ENCODE assay signal across 12 cellular contexts in genomic region chr16:87986361-87986849, GRCh38. TPM values are rescaled to one million over a fixed set of nuclear protein-coding genes. Genes with fewer than 3 reads are reported as not detected.
DNase-seq lines count a peak whose midpoint lies in the region; ATAC-seq and TF ChIP-seq lines count a peak whose summit lies in the region.
"Not testable (repeated sequence)": the region's sequence is repeated elsewhere in the genome, so short reads cannot be mapped to it uniquely, and the experiment has no call there.
"Had no signal": no experiment of that assay in that cellular context is flagged by ENCODE, and none has a peak within 500 bp of the region (broad histone marks: within the 10 kb centered on the region; RNA-seq: fewer than 3 reads in every experiment).

No MANE protein-coding gene starts in this region.

- H2AFZ ChIP-seq in ACC112 (ENCODE audit: low read length, unreplicated experiment): not testable (repeated sequence)

- H3K27me3 ChIP-seq in ACC112 (ENCODE audit: insufficient read depth, low read length): not testable (repeated sequence)

- H3K4me3 ChIP-seq in ACC112 (ENCODE audit: low read depth, low read length): not testable (repeated sequence)

- H3K79me2 ChIP-seq in ACC112 (ENCODE audit: control insufficient read depth, insufficient read depth, low read length, unreplicated experiment): not testable (repeated sequence)

- H3K36me3 Mint-ChIP-seq in activated naive CD4-positive, alpha-beta T cell treated with anti-CD3 and anti-CD28 coated beads, Interleukin-2, amount 50 U/mL, for 72 hours: peaks cover 13 to 34% of the 10 kb centered on the region in 2 donors
- peaks cover 23% of the 10 kb centered on the region for H3K36me3 Mint-ChIP-seq in memory B cell

- ATAC-seq in GM18907 (IDR thresholded peaks at IDR 0.05; ENCODE audit: unreplicated experiment): peak; percentile 51
- peak; percentile 42 to 81 for ATAC-seq in activated naive CD4-positive, alpha-beta T cell treated with anti-CD3 and anti-CD28 coated beads, Interleukin-2, amount 50 U/mL, for 72 hours
- peak; percentile 61 for ATAC-seq in memory B cell (ENCODE audit: low read depth)

- H3K27ac ChIP-seq in ACC112 (ENCODE audit: low read depth, low read length): peak overlapping the region; percentile 55; the same call in 1 of the 2 replicates

- TF ChIP-seq POLR2A in erythroblast (IDR thresholded peaks at IDR 0.05; ENCODE audit: low read length): not testable (repeated sequence)

- H3K27ac Mint-ChIP-seq in activated naive CD4-positive, alpha-beta T cell treated with anti-CD3 and anti-CD28 coated beads, Interleukin-2, amount 50 U/mL, for 72 hours: peak overlapping the region; percentile 81 to 95
- H3K27ac Mint-ChIP-seq in memory B cell: peak overlapping the region; percentile 6

- H3K36me3 ChIP-seq in ACC112 (ENCODE audit: insufficient read depth, low read length): not testable (repeated sequence)

- not testable (repeated sequence) for H3K9me3 Mint-ChIP-seq in activated naive CD4-positive, alpha-beta T cell treated with anti-CD3 and anti-CD28 coated beads, Interleukin-2, amount 50 U/mL, for 72 hours; memory B cell

- H3K27me3 Mint-ChIP-seq in memory B cell: not testable (repeated sequence)

- H3K4me3 Mint-ChIP-seq in memory B cell: not testable (repeated sequence)

- peaks cover 11% of the 10 kb centered on the region for H3K4me1 ChIP-seq in ACC112 (ENCODE audit: control insufficient read depth, insufficient read depth, low read length, unreplicated experiment)

- DNase-seq in NCI-H226 (peak; percentile 16), erythroblast (lab: John Stamatoyannopoulos, UW) (peak; percentile 19 to 35)
- peak; percentile 37 to 51 for DNase-seq in activated CD4-positive, alpha-beta T cell treated with anti-CD3 and anti-CD28 coated beads, Interleukin-2, amount 50 U/mL, for 48 hours
- DNase-seq in activated naive CD4-positive, alpha-beta T cell treated with anti-CD3 and anti-CD28 coated beads, Interleukin-2, amount 50 U/mL, for 72 hours (ENCODE audit: low spot score in 2 of 2): peak in 1 of 2 donors; percentile 44
- not testable (repeated sequence) for DNase-seq in memory B cell (ENCODE audit: low spot score in 2 of 2)
- peak; percentile 10 for DNase-seq in stimulated activated CD4-positive, alpha-beta T cell treated with anti-CD3 and anti-CD28 coated beads, Interleukin-2, amount 100 ng/mL, for 4 hours (ENCODE audit: low read depth)

- H3K4me1 Mint-ChIP-seq in memory B cell: not testable (repeated sequence)

RNA-seq across cellular contexts. Expression of gene BANP, which starts 35.2 kb away (rescaled TPM):
- total RNA-seq in activated naive CD4-positive, alpha-beta T cell treated with anti-CD3 and anti-CD28 coated beads, Interleukin-2, amount 50 U/mL, for 72 hours: 10 to 100 TPM; 44.6 to 46.8 TPM

RNA-seq across cellular contexts. Expression of gene CA5A, which starts 50.1 kb away (rescaled TPM):
- total RNA-seq in activated naive CD4-positive, alpha-beta T cell treated with anti-CD3 and anti-CD28 coated beads, Interleukin-2, amount 50 U/mL, for 72 hours: not detected
- total RNA-seq: endothelial cell of umbilical vein, H7, SK-MEL-5, temporal lobe had no signal
